Comparison of ENCODE assay signal across 14 cellular contexts in genomic region chr6:168695701-168696100, GRCh38.
"Had no signal": no experiment of that assay in that cellular context is flagged by ENCODE, and none has a peak within 500 bp of the region (broad histone marks: within the 10 kb centered on the region; RNA-seq: fewer than 3 reads in every experiment).

No MANE protein-coding gene starts in this region.

- DNase-seq: activated CD4-positive, alpha-beta T cell treated with anti-CD3 and anti-CD28 coated beads for 48 hours; activated CD8-positive, alpha-beta memory T cell treated with anti-CD3 and anti-CD28 coated beads for 24 hours; activated naive CD4-positive, alpha-beta T cell treated with Interleukin-2 at 50 U/mL for 16 hours; activated naive CD8-positive, alpha-beta T cell treated with anti-CD3 and anti-CD28 coated beads, Interleukin-2, amount 50 U/mL, for 24 hours; foreskin keratinocyte; heart left ventricle; immature natural killer cell; lower lobe of right lung; midbrain; naive thymus-derived CD4-positive, alpha-beta T cell; T1000 had no signal

- H3K4me1 Mint-ChIP-seq: activated naive CD8-positive, alpha-beta T cell treated with anti-CD3 and anti-CD28 coated beads, Interleukin-2, amount 50 U/mL, for 24 hours; immature natural killer cell had no signal

- H3K27ac Mint-ChIP-seq: activated naive CD8-positive, alpha-beta T cell treated with anti-CD3 and anti-CD28 coated beads, Interleukin-2, amount 50 U/mL, for 24 hours; immature natural killer cell; naive thymus-derived CD4-positive, alpha-beta T cell had no signal

- H3K36me3 Mint-ChIP-seq: naive thymus-derived CD4-positive, alpha-beta T cell had no signal

- ATAC-seq: activated naive CD8-positive, alpha-beta T cell treated with anti-CD3 and anti-CD28 coated beads, Interleukin-2, amount 50 U/mL, for 24 hours; foreskin keratinocyte; heart left ventricle; lower lobe of right lung; naive thymus-derived CD4-positive, alpha-beta T cell had no signal

- H3K27ac ChIP-seq: ascending aorta, foreskin keratinocyte, heart left ventricle, lower lobe of right lung, neutrophil, skin epidermis had no signal

- H3K27me3 Mint-ChIP-seq: activated naive CD8-positive, alpha-beta T cell treated with anti-CD3 and anti-CD28 coated beads, Interleukin-2, amount 50 U/mL, for 24 hours had no signal

- H3K9me3 ChIP-seq: ascending aorta, lower lobe of right lung, neutrophil had no signal

- H3K4me1 ChIP-seq: foreskin keratinocyte, lower lobe of right lung had no signal

- H3K4me3 Mint-ChIP-seq: activated naive CD8-positive, alpha-beta T cell treated with anti-CD3 and anti-CD28 coated beads, Interleukin-2, amount 50 U/mL, for 24 hours; immature natural killer cell; naive thymus-derived CD4-positive, alpha-beta T cell had no signal

- H3K27me3 ChIP-seq: ascending aorta, foreskin keratinocyte, heart left ventricle, neutrophil had no signal
